1 cellular context compared by ENCODE assay signal in genomic region chr19:55632463-55632834, GRCh38.
TF ChIP-seq lines count a peak whose summit lies in the region.

No MANE protein-coding gene starts in this region.

TF ChIP-seq in GM12878, 131 proteins besides CTCF, POLR2A, EP300 and RAD21:
- TF ChIP-seq REST (IDR thresholded peaks at IDR 0.05; ENCODE audit: low read depth, low read length) (no peak), RCOR1 (conservative IDR thresholded peaks at IDR 0.05; ENCODE audit: low read depth, low read length) (no peak), ZNF687 (IDR thresholded peaks at IDR 0.05) (no peak), SPI1 (IDR thresholded peaks at IDR 0.05; ENCODE audit: borderline replicate concordance, insufficient read depth, low read depth, low read length) (no peak), SMARCA5 (IDR thresholded peaks at IDR 0.05) (peak; percentile 41; the same call in 1 of the 2 replicates), SMC3 (IDR thresholded peaks at IDR 0.05; ENCODE audit: borderline replicate concordance, low read length) (peak; percentile 73), BHLHE40 (IDR thresholded peaks at IDR 0.05; ENCODE audit: borderline replicate concordance in 1 of 2, low read depth in 2 of 2, low read length in 1 of 2) (0 out of 4 replicates have a peak, but pooled peaks of 1 of the 2 experiments have one; percentile 17), ETV6 (conservative IDR thresholded peaks at IDR 0.05 in 1 of 2, IDR thresholded peaks at IDR 0.05 in 1 of 2; ENCODE audit: borderline replicate concordance in 1 of 2, low read depth in 1 of 2) (no peak), TCF3 (IDR thresholded peaks at IDR 0.05; ENCODE audit: borderline replicate concordance, insufficient read depth, low read depth, low read length) (no peak), ZBTB33 (IDR thresholded peaks at IDR 0.05) (no peak), SUZ12 (IDR thresholded peaks at IDR 0.05; ENCODE audit: unreplicated experiment) (no peak), RB1 (IDR thresholded peaks at IDR 0.05; ENCODE audit: borderline replicate concordance) (no peak), EGR1 (IDR thresholded peaks at IDR 0.05; ENCODE audit: borderline replicate concordance in 1 of 2, low read depth in 2 of 2, low read length in 2 of 2) (no peak), TBL1XR1 (IDR thresholded peaks at IDR 0.05; ENCODE audit: low read depth, low read length) (no peak), RUNX3 (IDR thresholded peaks at IDR 0.05; ENCODE audit: low read length) (peak; percentile 64; the same call in 1 of the 2 replicates), TCF12 (IDR thresholded peaks at IDR 0.05; ENCODE audit: low read depth, low read length) (no peak), ZBTB40 (IDR thresholded peaks at IDR 0.05; ENCODE audit: borderline replicate concordance) (no peak), LARP7 (IDR thresholded peaks at IDR 0.05) (no peak), SIN3A (IDR thresholded peaks at IDR 0.05; ENCODE audit: low read depth, low read length) (no peak), IKZF2 (IDR thresholded peaks at IDR 0.05) (no peak)
